ENCODE assay signal across 8 cellular contexts in the genomic region with DNA sequence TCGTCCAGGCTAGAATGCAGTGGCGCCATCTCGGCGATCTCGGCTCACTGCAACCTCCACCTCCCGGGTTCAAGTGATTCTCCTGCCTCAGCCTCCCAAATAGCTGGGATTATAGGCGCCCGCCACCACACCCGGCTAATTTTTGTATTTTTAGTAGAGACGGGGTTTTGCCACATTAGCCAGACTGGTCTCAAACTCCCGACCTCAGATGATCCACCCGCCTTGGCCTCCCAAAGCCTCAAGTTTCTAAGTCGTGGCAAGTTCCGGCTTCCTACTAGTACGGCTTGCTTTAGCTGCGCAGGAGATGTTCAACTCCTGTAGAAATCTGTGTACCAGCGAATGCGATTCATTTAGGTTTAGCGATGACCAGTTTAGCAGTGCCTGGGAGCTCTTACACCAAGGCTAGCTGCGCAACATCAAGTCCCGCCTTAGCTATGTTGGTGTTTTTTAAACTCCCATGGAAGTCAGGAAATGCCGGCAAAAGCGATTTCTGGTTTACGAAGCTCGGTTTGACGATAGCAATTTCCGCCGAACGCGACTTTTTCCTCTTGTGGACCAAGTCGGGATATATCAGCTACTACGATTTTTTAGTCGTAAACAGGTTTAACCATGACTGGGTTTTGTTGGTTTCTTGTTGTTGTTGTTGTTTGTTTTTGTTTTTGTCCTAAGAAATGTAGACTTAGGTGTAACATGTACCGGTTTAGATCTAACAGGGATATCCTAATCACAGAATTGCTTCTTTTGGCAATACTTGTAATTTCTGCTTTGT. TPM values are rescaled to one million over a fixed set of nuclear protein-coding genes. Genes with fewer than 3 reads are reported as not detected.
DNase-seq lines count a peak whose midpoint lies in the region; ATAC-seq and TF ChIP-seq lines count a peak whose summit lies in the region.

No MANE protein-coding gene starts in this region.

- H3K27me3 ChIP-seq in NT2/D1 (ENCODE audit: insufficient read depth, insufficient read length) (peaks cover 79% of the 10 kb centered on the region), heart right ventricle (peaks cover 0 to 100% (median 84%) of the 10 kb centered on the region in 7 donors), skeletal muscle satellite cell (ENCODE audit: control insufficient read depth, insufficient read depth, low read length) (no peaks in the 10 kb centered on the region)

- H3K4me2 ChIP-seq in skeletal muscle satellite cell (ENCODE audit: low read length): peak overlapping the region; percentile 84

- TF ChIP-seq CTCF in heart right ventricle (IDR thresholded peaks at IDR 0.05): peak in 2 of 9 donors; percentile 6

- H3K4me1 ChIP-seq in NT2/D1 (ENCODE audit: insufficient read depth, insufficient read length) (peaks cover 3% of the 10 kb centered on the region), heart right ventricle (peaks cover 0 to 71% (median 16%) of the 10 kb centered on the region in 9 donors), skeletal muscle satellite cell (ENCODE audit: control insufficient read depth, insufficient read depth, low read length) (peaks cover 12% of the 10 kb centered on the region)

- peak overlapping the region; percentile 66 to 100 (median 96) for H3K27ac ChIP-seq in heart right ventricle

- WGBS in heart right ventricle, 2 donors: 8% methylated on average over 34 of the region's 34 CpGs

- intact Hi-C loops in heart right ventricle (cut with DNase I): loop anchor here (1.0 to 10.0 kb wide), 13 partner anchors 14 to 81 kb away; partner anchors contain the start of gene ANXA2R (in 8 of the 10)

- H3K36me3 ChIP-seq in NT2/D1 (ENCODE audit: insufficient read depth, insufficient read length, low read length) (no peaks in the 10 kb centered on the region), heart right ventricle (peaks cover 0 to 7% (median 0%) of the 10 kb centered on the region in 9 donors), skeletal muscle satellite cell (ENCODE audit: insufficient read depth, low read length) (no peaks in the 10 kb centered on the region)

- DNase-seq in DMS 273 (lab: John Stamatoyannopoulos, UW; ENCODE audit: unreplicated experiment) (peak; percentile 63), DMS 273 treated with DMSO at 0.1 percent for 48 hours (lab: John Stamatoyannopoulos, UW) (no peak), NT2/D1 (ENCODE audit: low read depth, low spot score) (no peak), heart right ventricle (peak in 1 of 2 donors; percentile 47), D341Med (ENCODE audit: low spot score) (no peak), SHP77 treated with DMSO at 0.1 percent for 48 hours (lab: John Stamatoyannopoulos, UW) (no peak)
- peak; percentile 45 for DNase-seq in activated naive CD4-positive, alpha-beta T cell treated with anti-CD3 and anti-CD28 coated beads, Interleukin-2, amount 50 U/mL, for 16 hours

- H3K9me3 ChIP-seq in NT2/D1 (ENCODE audit: insufficient read depth, low read length) (0 out of 2 replicates have a peak, but pooled peaks cover 6% of the 10 kb centered on the region), heart right ventricle (peaks cover 0 to 2% (median 0%) of the 10 kb centered on the region in 11 donors), skeletal muscle satellite cell (replicated peaks; ENCODE audit: low read length) (no peaks in the 10 kb centered on the region)

- H3K9ac ChIP-seq in NT2/D1 (ENCODE audit: insufficient read length, low read depth) (no peak overlapping the region), skeletal muscle satellite cell (ENCODE audit: low read depth, low read length) (peak overlapping the region; percentile 76)

- peak overlapping the region; percentile 10 for H3K4me3 ChIP-seq in NT2/D1 (ENCODE audit: insufficient read length, low read depth)
- peak overlapping the region; percentile 53 to 76 (median 64) for H3K4me3 ChIP-seq in heart right ventricle
- peak overlapping the region; percentile 70 for H3K4me3 ChIP-seq in skeletal muscle satellite cell (ENCODE audit: low read length)

- peak in 5 of 8 donors; percentile 12 to 44 (median 22) for ATAC-seq in heart right ventricle

RNA-seq across cellular contexts. Expression of gene ANXA2R, which starts 46.4 kb away (rescaled TPM):
- 1 to 10 TPM in 4 of 10 donors, under 1 TPM in 6; 0.42 to 1.8 (median 0.87) TPM for total RNA-seq in heart right ventricle
- 1 to 10 TPM; 2.4 to 3.4 TPM for polyA plus RNA-seq in heart right ventricle
- 2.0 TPM in 2 replicates for total RNA-seq in skeletal muscle satellite cell (2012; rRNA removed)

Comparison
In these comparisons a context has a peak if more than half of its experiments do, and no peak if none do; other contexts are left out.
1. DNase-seq: peak in DMS 273 (single experiment) and activated naive CD4-positive, alpha-beta T cell treated with anti-CD3 and anti-CD28 coated beads, Interleukin-2, amount 50 U/mL, for 16 hours (single experiment); none in DMS 273 treated with DMSO at 0.1 percent for 48 hours (single experiment), NT2/D1 (single experiment), D341Med (single experiment) and SHP77 treated with DMSO at 0.1 percent for 48 hours (single experiment).
2. H3K4me3 ChIP-seq: peak in every context shown above with its lines; median percentile 70 in skeletal muscle satellite cell; 64 in heart right ventricle; 10 in NT2/D1.